ENCODE assay signal across 17 cellular contexts in the genomic region with DNA sequence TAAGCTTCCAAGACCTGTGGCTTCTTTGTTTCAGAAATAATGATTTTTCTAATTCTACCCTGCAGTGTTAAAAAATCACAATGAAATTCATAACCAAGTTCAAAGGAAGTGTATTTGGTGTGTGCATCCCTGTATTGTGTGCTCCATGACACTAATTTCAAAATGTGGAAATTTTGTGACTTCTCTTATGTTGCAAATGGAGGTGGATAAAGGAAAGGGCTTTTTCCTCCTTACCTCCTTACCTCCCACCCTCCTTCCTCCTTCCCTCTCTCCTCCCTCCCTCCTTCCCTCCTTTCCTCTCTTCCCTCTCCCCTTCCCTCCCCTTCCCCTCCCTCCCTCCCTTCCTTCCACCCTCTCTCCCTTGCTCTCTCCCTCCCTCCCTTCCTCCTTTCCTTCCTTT. TPM values are rescaled to one million over a fixed set of nuclear protein-coding genes. Genes with fewer than 3 reads are reported as not detected.
"Had no signal": no experiment of that assay in that cellular context is flagged by ENCODE, and none has a peak within 500 bp of the region (broad histone marks: within the 10 kb centered on the region; RNA-seq: fewer than 3 reads in every experiment).

No MANE protein-coding gene starts in this region.

- H3K27me3 Mint-ChIP-seq: activated CD4-positive, alpha-beta memory T cell treated with anti-CD3 and anti-CD28 coated beads, Interleukin-2, amount 10 ng/mL, durations not matched to agents 7 days and 5 days had no signal

- H3K4me3 ChIP-seq: esophagus squamous epithelium, gastroesophageal sphincter had no signal

- H3K27ac ChIP-seq: epithelial cell of prostate, esophagus squamous epithelium, gastroesophageal sphincter had no signal

- H3K36me3 ChIP-seq: esophagus squamous epithelium, gastroesophageal sphincter had no signal

- ATAC-seq: activated CD4-positive, alpha-beta T cell treated with anti-CD3 and anti-CD28 coated beads for 36 hours; activated T-cell treated with anti-CD3 and anti-CD28 coated beads, Interleukin-2, amount 50 U/mL, for 4 hours; activated T-helper 17 cell treated with anti-CD3 and anti-CD28 coated beads, Interleukin-2, amount 50 U/mL, for 72 hours; gastroesophageal sphincter had no signal

- FAIRE-seq: astrocyte, colon, endometrium had no signal

- DNase-seq: activated CD4-positive, CD25-positive, alpha-beta regulatory T cell; activated T-cell treated with anti-CD3 and anti-CD28 coated beads, Interleukin-2, amount 50 U/mL, for 4 hours; amniotic stem cell; cortex of kidney; effector CD4-positive, alpha-beta T cell; esophagus squamous epithelium had no signal

- H3K4me1 Mint-ChIP-seq: activated CD4-positive, alpha-beta memory T cell treated with anti-CD3 and anti-CD28 coated beads, Interleukin-2, amount 10 ng/mL, durations not matched to agents 7 days and 5 days; activated CD4-positive, alpha-beta T cell treated with anti-CD3 and anti-CD28 coated beads for 36 hours; activated CD4-positive, alpha-beta T cell treated with anti-CD3 and anti-CD28 coated beads, Interleukin-2, amount 10 ng/mL, durations not matched to agents 7 days and 5 days; activated T-helper 17 cell treated with anti-CD3 and anti-CD28 coated beads, Interleukin-2, amount 50 U/mL, for 72 hours had no signal

- H3K9me3 Mint-ChIP-seq: activated CD4-positive, alpha-beta memory T cell treated with anti-CD3 and anti-CD28 coated beads, Interleukin-2, amount 10 ng/mL, durations not matched to agents 7 days and 5 days; activated T-helper 17 cell treated with anti-CD3 and anti-CD28 coated beads, Interleukin-2, amount 50 U/mL, for 72 hours had no signal

- H3K9me3 ChIP-seq: esophagus squamous epithelium had no signal

- H3K4me3 Mint-ChIP-seq: activated CD4-positive, alpha-beta memory T cell treated with anti-CD3 and anti-CD28 coated beads, Interleukin-2, amount 10 ng/mL, durations not matched to agents 7 days and 5 days; activated CD4-positive, alpha-beta T cell treated with anti-CD3 and anti-CD28 coated beads for 36 hours; activated CD4-positive, alpha-beta T cell treated with anti-CD3 and anti-CD28 coated beads, Interleukin-2, amount 10 ng/mL, durations not matched to agents 7 days and 5 days; activated naive CD8-positive, alpha-beta T cell; activated T-cell treated with anti-CD3 and anti-CD28 coated beads, Interleukin-2, amount 50 U/mL, for 4 hours; activated T-helper 17 cell treated with anti-CD3 and anti-CD28 coated beads, Interleukin-2, amount 50 U/mL, for 72 hours had no signal

- H3K36me3 Mint-ChIP-seq: activated naive CD8-positive, alpha-beta T cell had no signal

- H3K4me1 ChIP-seq: esophagus squamous epithelium, gastroesophageal sphincter had no signal

- H3K27ac Mint-ChIP-seq: activated CD4-positive, alpha-beta memory T cell treated with anti-CD3 and anti-CD28 coated beads, Interleukin-2, amount 10 ng/mL, durations not matched to agents 7 days and 5 days; activated CD4-positive, alpha-beta T cell treated with anti-CD3 and anti-CD28 coated beads for 36 hours; activated CD4-positive, alpha-beta T cell treated with anti-CD3 and anti-CD28 coated beads, Interleukin-2, amount 10 ng/mL, durations not matched to agents 7 days and 5 days; activated naive CD8-positive, alpha-beta T cell; activated T-helper 17 cell treated with anti-CD3 and anti-CD28 coated beads, Interleukin-2, amount 50 U/mL, for 72 hours had no signal

RNA-seq across cellular contexts. Expression of a gene that starts 10.5 kb away (rescaled TPM):
- total RNA-seq: activated CD4-positive, alpha-beta T cell treated with anti-CD3 and anti-CD28 coated beads for 36 hours; activated CD4-positive, alpha-beta T cell treated with anti-CD3 and anti-CD28 coated beads, Interleukin-2, amount 10 ng/mL, durations not matched to agents 7 days and 5 days; T-helper 1 cell treated with Interleukin-12 subunit alpha and Interleukin-12 subunit beta and Interleukin-4 antibody, amounts not matched to agents 30 ng/mL and 1 ng/mL, for 36 hours had no signal
